ENCODE assay signal across 11 cellular contexts in the genomic region with DNA sequence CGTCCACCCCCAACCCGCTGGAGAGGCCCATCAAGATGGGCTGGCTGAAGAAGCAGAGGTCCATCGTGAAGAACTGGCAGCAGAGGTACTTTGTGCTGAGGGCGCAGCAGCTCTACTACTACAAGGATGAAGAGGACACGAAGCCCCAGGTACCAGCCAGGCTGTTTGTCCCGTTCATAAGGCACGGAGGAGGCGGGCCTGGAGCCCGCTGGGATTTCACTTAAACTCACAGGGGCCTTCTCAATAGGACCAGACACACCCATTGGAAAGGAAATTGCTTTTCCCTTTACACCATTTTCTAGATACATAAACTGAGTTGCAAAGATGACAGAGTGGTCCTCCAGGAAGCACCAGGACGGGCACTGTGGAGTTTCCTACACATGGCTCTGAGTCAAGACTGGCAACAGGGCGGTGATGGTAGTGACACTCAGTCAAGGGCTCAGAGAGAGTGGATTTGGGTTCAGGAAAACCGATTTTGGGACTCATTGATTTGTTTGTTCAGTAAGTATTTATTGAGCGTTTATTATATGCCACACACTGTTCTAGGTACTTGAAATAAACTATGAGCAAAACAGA. TPM values are rescaled to one million over a fixed set of nuclear protein-coding genes. Genes with fewer than 3 reads are reported as not detected.
DNase-seq lines count a peak whose midpoint lies in the region; ATAC-seq, FAIRE-seq and TF ChIP-seq lines count a peak whose summit lies in the region.
"Had no signal": no experiment of that assay in that cellular context is flagged by ENCODE, and none has a peak within 500 bp of the region (broad histone marks: within the 10 kb centered on the region; RNA-seq: fewer than 3 reads in every experiment).

No MANE protein-coding gene starts in this region.

- WGBS in psoas muscle, 3 donors = 68 to 72% (median 68%) methylated on average over 13 of the region's 13 CpGs

- no peak for TF ChIP-seq POLR2A in endothelial cell of umbilical vein (IDR thresholded peaks at IDR 0.05; ENCODE audit: low read depth, low read length)

- intact Hi-C loops in endothelial cell of umbilical vein (cut with micrococcal nuclease) = loop anchor here (2.0 kb wide), 1 partner anchor 35 kb away; no protein-coding TSS in a partner anchor
- intact Hi-C loops in psoas muscle (cut with DNase I) = no loop called here

- no peak overlapping the region for H2AFZ ChIP-seq in OCI-LY3 (ENCODE audit: low read depth, low read length)
- H2AFZ ChIP-seq in endothelial cell of umbilical vein (ENCODE audit: low read depth, low read length) = peak overlapping the region; percentile 83

- TF ChIP-seq CTCF in DOHH2 (IDR thresholded peaks at IDR 0.05; ENCODE audit: low read depth, low read length, poor library complexity, severe bottlenecking) = no peak
- TF ChIP-seq CTCF in OCI-LY3 (IDR thresholded peaks at IDR 0.05; ENCODE audit: low read depth, low read length) = no peak
- TF ChIP-seq CTCF in endothelial cell of umbilical vein (IDR thresholded peaks at IDR 0.05; ENCODE audit: extremely low read depth in 1 of 2, insufficient read depth in 1 of 2, low read depth in 1 of 2, low read length in 2 of 2) = no peak
- no peak for TF ChIP-seq CTCF in psoas muscle (IDR thresholded peaks at IDR 0.05)

- H4K20me1 ChIP-seq in DOHH2 (ENCODE audit: control insufficient read depth, insufficient read depth, low read depth, low read length) (no peaks in the 10 kb centered on the region), OCI-LY3 (ENCODE audit: insufficient read depth, low read length) (no peaks in the 10 kb centered on the region), endothelial cell of umbilical vein (replicated peaks; ENCODE audit: control insufficient read depth, extremely low read depth, insufficient read depth, low read length) (no peaks in the 10 kb centered on the region)

- H3K27me3 ChIP-seq in DOHH2 (ENCODE audit: control insufficient read depth, low read length) = no peaks in the 10 kb centered on the region
- no peaks in the 10 kb centered on the region for H3K27me3 ChIP-seq in OCI-LY3 (ENCODE audit: low read depth, low read length)
- no peaks in the 10 kb centered on the region for H3K27me3 ChIP-seq in endothelial cell of umbilical vein (ENCODE audit: control insufficient read depth in 2 of 2, insufficient read depth in 2 of 2, low read length in 2 of 2)
- H3K27me3 ChIP-seq in psoas muscle (ENCODE audit: insufficient read depth in 3 of 3, low read length in 2 of 3) = no peaks in the 10 kb centered on the region

- peaks cover 27% of the 10 kb centered on the region for H3F3A ChIP-seq in DOHH2 (ENCODE audit: control insufficient read depth, insufficient read depth)

- DNase-seq in endothelial cell of umbilical vein (ENCODE audit: low read depth, low spot score) (no peak), psoas muscle (no peak), NCI-H2081 (lab: John Stamatoyannopoulos, UW) (no peak), NCI-H510A (lab: John Stamatoyannopoulos, UW) (no peak)

- no peak for FAIRE-seq in endothelial cell of umbilical vein (lab: Jason Lieb, UNC)

- H3K9ac ChIP-seq in OCI-LY3 (ENCODE audit: low read length) (peak overlapping the region; percentile 100), endothelial cell of umbilical vein (replicated peaks; ENCODE audit: extremely low read depth, insufficient read depth, low read length) (no peak overlapping the region)

- H3K36me3 ChIP-seq in DOHH2 (ENCODE audit: control insufficient read depth, low read length) (peaks cover 46% of the 10 kb centered on the region), OCI-LY3 (replicated peaks; ENCODE audit: low read depth, low read length) (peaks cover 57% of the 10 kb centered on the region), endothelial cell of umbilical vein (ENCODE audit: control insufficient read depth in 2 of 2, extremely low read depth in 1 of 2, insufficient read depth in 2 of 2, low read length in 2 of 2) (no peaks in the 10 kb centered on the region), psoas muscle (ENCODE audit: insufficient read depth in 1 of 2, low read depth in 1 of 2) (no peaks in the 10 kb centered on the region)

- dilution Hi-C loops in endothelial cell of umbilical vein (cut with MboI; ENCODE audit: extremely low pct_ligation_motif_present, low sequenced_read_pairs) = no loop called here

- H3K4me1 ChIP-seq in DOHH2 (ENCODE audit: control insufficient read depth, low read length) = peaks cover 86% of the 10 kb centered on the region
- peaks cover 64% of the 10 kb centered on the region for H3K4me1 ChIP-seq in OCI-LY3 (ENCODE audit: low read length)
- H3K4me1 ChIP-seq in endothelial cell of umbilical vein (ENCODE audit: control insufficient read depth, extremely low read depth, insufficient read depth, low read length) = peaks cover 19% of the 10 kb centered on the region
- H3K4me1 ChIP-seq in psoas muscle = peaks cover 7% of the 10 kb centered on the region

- ATAC-seq in psoas muscle (peak in 2 of 4 donors; percentile 20 to 35), HG03469 (IDR thresholded peaks at IDR 0.05; ENCODE audit: unreplicated experiment) (no peak), HG02981 (IDR thresholded peaks at IDR 0.05; ENCODE audit: unreplicated experiment) (no peak)
- ATAC-seq: Panc1 had no signal

- H3K9me2 ChIP-seq in DOHH2 (replicated peaks; ENCODE audit: control insufficient read depth, low read length) = no peaks in the 10 kb centered on the region

- CTCF ChIA-PET in endothelial cell of umbilical vein (lab: Charles Lee) = interaction anchor here (0.9 to 1.9 kb wide), 5 partner anchors 24 to 150 kb away, joined by 3 to 15 read pairs (median 5); no protein-coding TSS in a partner anchor

- H3K4me2 ChIP-seq in DOHH2 (ENCODE audit: low read length) = peak overlapping the region; percentile 91
- H3K4me2 ChIP-seq in OCI-LY3 (ENCODE audit: low read length) = peak overlapping the region; percentile 83
- peak overlapping the region; percentile 59 for H3K4me2 ChIP-seq in endothelial cell of umbilical vein (ENCODE audit: insufficient read depth, low read length)

- H3K4me3 ChIP-seq in DOHH2 (ENCODE audit: low read length) (peak overlapping the region; percentile 83), OCI-LY3 (ENCODE audit: low read length) (peak overlapping the region; percentile 91), endothelial cell of umbilical vein (replicated peaks in 1 of 3; ENCODE audit: insufficient read depth in 1 of 3, low read depth in 1 of 3, low read length in 3 of 3) (peak overlapping the region in 1 of 3 experiments; percentile 12), psoas muscle (peak overlapping the region; percentile 57)

- H3K27ac ChIP-seq in DOHH2 (ENCODE audit: low read depth, low read length) (peak overlapping the region; percentile 70), OCI-LY3 (ENCODE audit: low read length) (peak overlapping the region; percentile 99), endothelial cell of umbilical vein (ENCODE audit: insufficient read depth, low read depth, low read length) (peak overlapping the region; percentile 53), psoas muscle (peak overlapping the region; percentile 69)

- BruUV-seq in endothelial cell of umbilical vein (replicated peaks; lab: Mats Ljungman, UMichigan) = TSS peak; percentile 21

- POLR2A ChIA-PET in endothelial cell of umbilical vein (lab: Charles Lee) = no interaction called here

- H3K9me1 ChIP-seq in endothelial cell of umbilical vein (replicated peaks; ENCODE audit: control insufficient read depth, extremely low read depth, insufficient read depth, low read length) = no peaks in the 10 kb centered on the region

- peaks cover 39% of the 10 kb centered on the region for H3K79me2 ChIP-seq in DOHH2 (ENCODE audit: control insufficient read depth, low read length)
- peaks cover 99% of the 10 kb centered on the region for H3K79me2 ChIP-seq in OCI-LY3 (ENCODE audit: low read length)
- H3K79me2 ChIP-seq in endothelial cell of umbilical vein (ENCODE audit: control insufficient read depth, insufficient read depth, low read length) = no peaks in the 10 kb centered on the region

- H3K9me3 ChIP-seq in DOHH2 (ENCODE audit: control insufficient read depth, insufficient read depth, low read length) (no peaks in the 10 kb centered on the region), OCI-LY3 (ENCODE audit: insufficient read depth, low read length) (no peaks in the 10 kb centered on the region), endothelial cell of umbilical vein (replicated peaks; ENCODE audit: control insufficient read depth, insufficient read depth, low read length) (no peaks in the 10 kb centered on the region), psoas muscle (no peaks in the 10 kb centered on the region)

TF ChIP-seq in endothelial cell of umbilical vein, 7 proteins besides CTCF, POLR2A, EP300 and RAD21:
- TF ChIP-seq MAX (IDR thresholded peaks at IDR 0.05; ENCODE audit: insufficient read depth, insufficient read length) (no peak), FOS (IDR thresholded peaks at IDR 0.05; ENCODE audit: borderline replicate concordance, insufficient read depth, low read length) (no peak), POLR2AphosphoS5 (IDR thresholded peaks at IDR 0.05; ENCODE audit: insufficient read depth, low read depth, low read length) (no peak), JUN (IDR thresholded peaks at IDR 0.05; ENCODE audit: borderline replicate concordance, insufficient read depth, insufficient read length, low read depth) (no peak), MYC (IDR thresholded peaks at IDR 0.05; ENCODE audit: low read depth, low read length) (no peak), GATA2 (IDR thresholded peaks at IDR 0.05; ENCODE audit: insufficient read depth, insufficient read length, low read depth, low read length) (no peak), EZH2 (IDR thresholded peaks at IDR 0.05; ENCODE audit: borderline replicate concordance, low read depth, low read length, severe bottlenecking) (no peak)

RNA-seq across cellular contexts. Expression of gene ARHGAP25, which starts 40.7 kb away (rescaled TPM):
- total RNA-seq in endothelial cell of umbilical vein (1.2 and 2.0 TPM in 2 replicates), psoas muscle (1 to 10 TPM; 1.8 to 4.8 (median 2.2) TPM)
- polyA plus RNA-seq in endothelial cell of umbilical vein (0.50 and 0.64 TPM in 2 replicates), psoas muscle (1 to 10 TPM; 1.1 to 1.9 (median 1.6) TPM)
- polyA plus RNA-seq in endothelial cell of umbilical vein (2011; cell fraction: cytosol; rRNA removed) = 0.66 and 0.68 TPM in 2 replicates
- 0.58 and 0.60 TPM in 2 replicates for polyA plus RNA-seq in endothelial cell of umbilical vein (2011; cell fraction: nucleus; rRNA removed)
- polyA plus RNA-seq in endothelial cell of umbilical vein (2012) = 0.28 and 0.31 TPM in 2 replicates
- 0.64 and 0.83 TPM in 2 replicates for polyA minus RNA-seq in endothelial cell of umbilical vein
- polyA minus RNA-seq in endothelial cell of umbilical vein (2011; cell fraction: cytosol; rRNA and poly(A)+ RNA removed) = not detected
- polyA minus RNA-seq in endothelial cell of umbilical vein (2011; cell fraction: nucleus; rRNA and poly(A)+ RNA removed) = 1.4 and 1.9 TPM in 2 replicates
- total RNA-seq: LHCN-M2 had no signal
- polyA plus RNA-seq: neural cell had no signal
